Comparison of ENCODE assay signal across 9 cellular contexts in the genomic region with DNA sequence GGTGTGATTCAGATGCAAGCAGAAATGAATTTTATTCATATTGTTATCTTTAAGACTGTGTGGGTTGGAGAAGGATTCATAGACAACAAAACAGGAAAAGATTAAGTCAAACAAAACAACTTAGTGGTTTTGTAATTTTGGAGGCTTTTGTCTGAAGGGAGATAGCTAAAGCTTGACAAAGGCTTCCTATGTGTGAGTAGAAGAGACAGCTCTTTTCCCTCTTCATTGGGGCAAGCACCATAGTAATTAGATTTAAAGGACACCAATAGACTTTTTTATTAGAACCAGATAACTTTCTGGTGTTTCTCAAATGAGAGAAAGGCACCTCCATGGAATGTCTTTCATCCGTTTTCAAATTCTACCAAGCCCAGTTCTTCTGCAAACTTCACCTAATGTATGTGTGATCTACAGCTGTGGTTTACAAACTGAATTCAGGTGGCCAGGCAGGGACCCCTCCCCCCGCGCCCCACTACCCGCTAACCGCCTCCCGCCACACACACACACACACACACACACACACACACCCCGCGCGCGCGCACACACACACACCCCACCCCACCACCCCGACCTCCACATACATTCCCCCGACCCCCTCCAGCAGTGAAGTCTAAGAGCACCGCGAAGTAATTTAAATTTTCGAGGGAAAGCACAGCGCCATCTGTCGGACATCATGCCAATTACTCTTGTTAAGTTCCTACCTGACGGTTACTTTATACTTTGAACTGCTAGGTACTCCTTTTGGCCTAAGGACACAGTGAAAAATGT. TPM values are rescaled to one million over a fixed set of nuclear protein-coding genes. Genes with fewer than 3 reads are reported as not detected.
DNase-seq lines count a peak whose midpoint lies in the region; ATAC-seq and TF ChIP-seq lines count a peak whose summit lies in the region.
"Had no signal": no experiment of that assay in that cellular context is flagged by ENCODE, and none has a peak within 500 bp of the region (broad histone marks: within the 10 kb centered on the region; RNA-seq: fewer than 3 reads in every experiment).

No MANE protein-coding gene starts in this region.

- H3K9me3 ChIP-seq in CD4-positive, alpha-beta memory T cell (ENCODE audit: control insufficient read depth in 1 of 2, low read length in 2 of 2), result no peaks in the 10 kb centered on the region

- H3K4me3 Mint-ChIP-seq in CD4-positive, alpha-beta memory T cell, result peak overlapping the region in 7 of 8 donors; percentile 65 to 82 (median 70)
- peak overlapping the region; percentile 44 for H3K4me3 Mint-ChIP-seq in activated B cell treated with CpG ODN at 0.5 μM for 24 hours

- no peak overlapping the region for H3K4me3 ChIP-seq in CD4-positive, alpha-beta memory T cell (ENCODE audit: low read length in 2 of 2)
- H3K4me3 ChIP-seq in Jurkat, Clone E6-1 (ENCODE audit: low read length), result peak overlapping the region; percentile 51

- no peaks in the 10 kb centered on the region for H3K9me3 Mint-ChIP-seq in CD4-positive, alpha-beta memory T cell
- H3K9me3 Mint-ChIP-seq in activated B cell treated with CpG ODN at 0.5 μM for 24 hours, result no peaks in the 10 kb centered on the region

- no peaks in the 10 kb centered on the region for H3K36me3 ChIP-seq in CD4-positive, alpha-beta memory T cell (ENCODE audit: insufficient read depth, low read length)

- no peak overlapping the region for H3K27ac Mint-ChIP-seq in CD4-positive, alpha-beta memory T cell
- H3K27ac Mint-ChIP-seq in activated B cell treated with CpG ODN at 0.5 μM for 24 hours, result no peak overlapping the region

- H3K36me3 Mint-ChIP-seq in CD4-positive, alpha-beta memory T cell, result no peaks in the 10 kb centered on the region
- H3K36me3 Mint-ChIP-seq in activated B cell treated with CpG ODN at 0.5 μM for 24 hours (ENCODE audit: low read depth), result no peaks in the 10 kb centered on the region

- POLR2A ChIA-PET in CD4-positive, alpha-beta memory T cell (lab: Charles Lee; ENCODE audit: partially characterized antibody), result interaction anchor here (0.6 kb wide), 1 partner anchor 508 kb away, joined by 4 read pairs; no protein-coding TSS in a partner anchor
- POLR2A ChIA-PET in activated B cell treated with CpG ODN at 0.5 μM for 24 hours (lab: Charles Lee), result no interaction called here

- DNase-seq in CD4-positive, alpha-beta memory T cell, result peak; percentile 42 to 49 (median 45)
- peak; percentile 91 for DNase-seq in Jurkat, Clone E6-1 (ENCODE audit: low read depth, low spot score)
- no peak for DNase-seq in activated B cell treated with CpG ODN at 0.5 μM for 24 hours
- DNase-seq in cerebellar cortex (ENCODE audit: low spot score), result peak; percentile 67
- DNase-seq in left kidney (ENCODE audit: low read depth, low spot score), result peak; percentile 93
- DNase-seq in stimulated activated CD4-positive, alpha-beta T cell treated with anti-CD3 and anti-CD28 coated beads, TNF-alpha, amount 100 ng/mL, for 24 hours (ENCODE audit: low read depth in 3 of 3), result peak; percentile 15 to 48 (median 44)
- no peak for DNase-seq in GF-D8 (lab: John Stamatoyannopoulos, UW)

- H3K4me1 Mint-ChIP-seq in CD4-positive, alpha-beta memory T cell, result peaks cover 8 to 13% (median 11%) of the 10 kb centered on the region in 4 donors
- peaks cover 5% of the 10 kb centered on the region for H3K4me1 Mint-ChIP-seq in activated B cell treated with CpG ODN at 0.5 μM for 24 hours

- H3K27me3 Mint-ChIP-seq in CD4-positive, alpha-beta memory T cell, result peaks cover 18 to 25% of the 10 kb centered on the region in 2 donors
- H3K27me3 Mint-ChIP-seq in activated B cell treated with CpG ODN at 0.5 μM for 24 hours, result peaks cover 6% of the 10 kb centered on the region

- no peak overlapping the region for H3K27ac ChIP-seq in CD4-positive, alpha-beta memory T cell (ENCODE audit: low read depth, low read length)

- H3K27me3 ChIP-seq in CD4-positive, alpha-beta memory T cell (ENCODE audit: insufficient read depth, low read length), result no peaks in the 10 kb centered on the region

- ATAC-seq in GM21360 (IDR thresholded peaks at IDR 0.05; ENCODE audit: unreplicated experiment) (peak; percentile 81), activated B cell treated with CpG ODN at 0.5 μM for 24 hours (ENCODE audit: low read depth) (peak; percentile 73)

- intact Hi-C loops in CD4-positive, alpha-beta memory T cell (cut with micrococcal nuclease), result loop anchor here (1.0 kb wide), 3 partner anchors 212 to 1830 kb away; no protein-coding TSS in a partner anchor
- intact Hi-C loops in activated B cell treated with CpG ODN at 0.5 μM for 24 hours (cut with micrococcal nuclease), result loop anchor here (1.0 to 5.0 kb wide), 4 partner anchors 61 to 877 kb away; no protein-coding TSS in a partner anchor

- H3K4me1 ChIP-seq in CD4-positive, alpha-beta memory T cell (ENCODE audit: insufficient read depth, low read length), result peaks cover 10% of the 10 kb centered on the region

- CTCF ChIA-PET in CD4-positive, alpha-beta memory T cell (lab: Charles Lee; ENCODE audit: partially characterized antibody), result interaction anchor here (0.6 to 2.8 kb wide), 12 partner anchors 9 to 876 kb away, joined by 3 to 30 read pairs (median 4); no protein-coding TSS in a partner anchor
- CTCF ChIA-PET in activated B cell treated with CpG ODN at 0.5 μM for 24 hours (lab: Charles Lee), result interaction anchor here (0.6 to 0.8 kb wide), 3 partner anchors 195 to 909 kb away, joined by 3 read pairs; no protein-coding TSS in a partner anchor

- TF ChIP-seq CTCF in activated B cell treated with CpG ODN at 0.5 μM for 24 hours (IDR thresholded peaks at IDR 0.05), result no peak

RNA-seq across cellular contexts. Expression of a gene that starts 31.7 kb away (rescaled TPM):
- not detected for total RNA-seq in CD4-positive, alpha-beta memory T cell
- not detected for polyA plus RNA-seq in CD4-positive, alpha-beta memory T cell
- polyA plus RNA-seq in Jurkat, Clone E6-1 (2012; ENCODE audit: insufficient read depth, insufficient read length), result 9.9 TPM
- not detected in 2 replicates for total RNA-seq in activated B cell treated with CpG ODN at 0.5 μM for 24 hours
- total RNA-seq: activated CD8-positive, alpha-beta memory T cell treated with anti-CD3 and anti-CD28 coated beads for 36 hours had no signal

Comparison
In these comparisons a context has a peak if more than half of its experiments do, and no peak if none do; other contexts are left out.
1. DNase-seq: peak in CD4-positive, alpha-beta memory T cell (5 of 5), Jurkat, Clone E6-1 (single experiment), cerebellar cortex (single experiment), left kidney (single experiment) and stimulated activated CD4-positive, alpha-beta T cell treated with anti-CD3 and anti-CD28 coated beads, TNF-alpha, amount 100 ng/mL, for 24 hours (3 of 3); none in activated B cell treated with CpG ODN at 0.5 μM for 24 hours (single experiment) and GF-D8 (single experiment).